ENCODE assay signal across 1 cellular context in the genomic region with DNA sequence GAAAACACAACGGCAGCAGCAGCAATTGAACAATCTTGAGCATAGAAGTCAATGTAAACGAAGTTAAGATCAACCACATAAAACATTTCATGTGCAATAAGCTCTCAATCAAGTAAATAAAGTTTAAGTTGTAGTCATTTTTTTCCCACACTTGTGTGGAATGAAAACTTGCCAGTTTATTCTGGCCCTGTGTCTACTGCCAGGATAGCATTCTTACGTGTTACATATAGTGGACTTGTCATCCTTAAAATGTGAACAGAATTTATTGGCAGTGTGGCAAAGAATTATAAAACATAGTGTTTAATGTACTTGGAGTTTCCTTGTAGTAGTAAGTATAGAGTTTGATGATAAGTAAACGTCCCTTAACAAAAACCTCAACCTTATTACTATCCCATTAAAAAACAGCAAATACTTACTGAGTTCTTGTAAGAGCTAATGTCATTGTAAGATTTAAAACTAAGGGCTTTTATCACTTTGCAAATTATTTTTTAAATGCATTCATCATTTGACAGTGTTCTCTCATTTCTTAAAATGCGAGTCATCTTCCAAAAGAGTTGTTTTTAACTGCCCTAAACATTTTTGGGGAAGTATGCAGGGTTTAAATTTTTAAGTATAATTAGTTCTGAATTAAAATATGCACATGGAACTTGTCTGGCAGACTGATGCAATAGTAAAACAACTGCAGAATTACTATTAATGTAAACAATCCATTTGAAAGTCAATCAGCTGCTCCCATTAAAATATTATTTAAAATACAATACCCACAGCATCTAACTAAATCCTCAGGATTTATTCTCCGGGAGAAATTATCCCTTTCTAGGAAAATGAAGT.
TF ChIP-seq lines count a peak whose summit lies in the region.

No MANE protein-coding gene starts in this region.

TF ChIP-seq in H1, 55 proteins besides CTCF, POLR2A, EP300 and RAD21:
- TF ChIP-seq RFX5 (IDR thresholded peaks at IDR 0.05; ENCODE audit: borderline replicate concordance, low read depth, low read length) (no peak), E2F6 (IDR thresholded peaks at IDR 0.05) (no peak), KDM1A (IDR thresholded peaks at IDR 0.05; ENCODE audit: borderline replicate concordance, low read length) (no peak), RBBP5 (IDR thresholded peaks at IDR 0.05; ENCODE audit: borderline replicate concordance, low read depth, low read length) (no peak), USF2 (IDR thresholded peaks at IDR 0.05; ENCODE audit: low read length) (no peak), YY1 (IDR thresholded peaks at IDR 0.05; ENCODE audit: low read depth, low read length) (no peak)
